Comparison of ENCODE assay signal across 11 cellular contexts in the genomic region with DNA sequence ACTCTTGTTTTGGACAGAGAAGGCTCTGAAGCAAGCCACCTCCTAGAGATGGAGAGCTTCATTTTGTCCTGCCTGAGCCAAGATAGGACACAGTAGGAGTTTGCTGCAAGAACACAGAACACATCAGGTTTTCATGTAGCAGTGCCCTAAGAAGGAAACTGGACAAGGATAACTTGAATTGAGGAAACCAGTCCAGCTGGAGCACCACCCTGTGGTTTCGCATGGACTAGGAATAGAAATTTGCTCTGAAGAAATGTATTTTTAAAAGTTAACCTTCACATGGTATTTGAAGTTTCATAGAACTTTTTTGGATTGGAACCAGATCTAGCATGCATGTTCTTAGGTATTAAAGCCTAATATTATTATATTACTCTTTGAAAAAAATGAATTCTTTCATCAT.
DNase-seq lines count a peak whose midpoint lies in the region; ATAC-seq and TF ChIP-seq lines count a peak whose summit lies in the region.
"Had no signal": no experiment of that assay in that cellular context is flagged by ENCODE, and none has a peak within 500 bp of the region (broad histone marks: within the 10 kb centered on the region; RNA-seq: fewer than 3 reads in every experiment).

No MANE protein-coding gene starts in this region.

- no peaks in the 10 kb centered on the region for H3K36me3 ChIP-seq in ascending aorta
- no peaks in the 10 kb centered on the region for H3K36me3 ChIP-seq in heart right ventricle
- H3K36me3 ChIP-seq: MG63 had no signal

- TF ChIP-seq CTCF in ascending aorta (IDR thresholded peaks at IDR 0.05) (peak; percentile 15 to 46 (median 34)), heart right ventricle (IDR thresholded peaks at IDR 0.05) (peak in 6 of 9 donors; percentile 14 to 42 (median 28))

- no peaks in the 10 kb centered on the region for H3K4me1 Mint-ChIP-seq in activated naive CD4-positive, alpha-beta T cell treated with anti-CD3 and anti-CD28 coated beads, Interleukin-2, amount 10 ng/mL, durations not matched to agents 7 days and 5 days
- H3K4me1 Mint-ChIP-seq: activated naive CD8-positive, alpha-beta T cell treated with anti-CD3 and anti-CD28 coated beads, Interleukin-2, amount 10 ng/mL, durations not matched to agents 7 days and 5 days had no signal

- H3K4me1 ChIP-seq in ascending aorta: peaks cover 22 to 49% of the 10 kb centered on the region in 2 donors
- H3K4me1 ChIP-seq in heart right ventricle: peaks cover 0 to 30% (median 17%) of the 10 kb centered on the region in 9 donors

- no peak overlapping the region for H3K4me3 Mint-ChIP-seq in activated naive CD4-positive, alpha-beta T cell treated with anti-CD3 and anti-CD28 coated beads, Interleukin-2, amount 10 ng/mL, durations not matched to agents 7 days and 5 days
- H3K4me3 Mint-ChIP-seq: activated naive CD8-positive, alpha-beta T cell treated with anti-CD3 and anti-CD28 coated beads, Interleukin-2, amount 10 ng/mL, durations not matched to agents 7 days and 5 days had no signal

- ATAC-seq in heart right ventricle: peak in 5 of 8 donors; percentile 55 to 80 (median 57)
- peak; percentile 72 for ATAC-seq in sciatic nerve
- ATAC-seq in HG03565 (IDR thresholded peaks at IDR 0.05; ENCODE audit: unreplicated experiment): no peak

- WGBS in heart right ventricle, 2 donors: 48 to 65% methylated on average over 1 of the region's 1 CpG

- H3K27me3 ChIP-seq in ascending aorta (no peaks in the 10 kb centered on the region), heart right ventricle (peaks cover 0 to 8% (median 0%) of the 10 kb centered on the region in 7 donors)
- H3K27me3 ChIP-seq: MG63 had no signal

- H3K27ac ChIP-seq in ascending aorta: peak overlapping the region; percentile 74 to 81
- peak overlapping the region in 6 of 10 donors; percentile 2 to 48 (median 36) for H3K27ac ChIP-seq in heart right ventricle

- DNase-seq in DMS114 treated with DMSO at 0.1 percent for 48 hours (lab: John Stamatoyannopoulos, UW; ENCODE audit: unreplicated experiment): peak; percentile 8
- DNase-seq in ascending aorta (ENCODE audit: low spot score in 2 of 2): peak in 1 of 2 donors; percentile 72
- DNase-seq in heart right ventricle: no peak
- no peak for DNase-seq in sciatic nerve (ENCODE audit: low spot score)
- no peak for DNase-seq in activated effector memory CD4-positive, alpha-beta T cell treated with anti-CD3 and anti-CD28 coated beads, Interleukin-2, amount 50 U/mL, for 16 hours
- DNase-seq in GM19240 (ENCODE audit: insufficient read length, low spot score): no peak
- no peak for DNase-seq in activated naive CD4-positive, alpha-beta T cell treated with anti-CD3 and anti-CD28 coated beads, Interleukin-2, amount 10 ng/mL, durations not matched to agents 7 days and 5 days
- DNase-seq: activated naive CD8-positive, alpha-beta T cell treated with anti-CD3 and anti-CD28 coated beads, Interleukin-2, amount 10 ng/mL, durations not matched to agents 7 days and 5 days; erythroblast; MG63 had no signal

- H3K9me3 ChIP-seq in ascending aorta: no peaks in the 10 kb centered on the region
- H3K9me3 ChIP-seq in heart right ventricle: no peaks in the 10 kb centered on the region
- H3K9me3 ChIP-seq: MG63 had no signal

- H3K27me3 Mint-ChIP-seq in activated naive CD4-positive, alpha-beta T cell treated with anti-CD3 and anti-CD28 coated beads, Interleukin-2, amount 10 ng/mL, durations not matched to agents 7 days and 5 days: peaks cover 6% of the 10 kb centered on the region

- H3K36me3 Mint-ChIP-seq in activated naive CD4-positive, alpha-beta T cell treated with anti-CD3 and anti-CD28 coated beads, Interleukin-2, amount 10 ng/mL, durations not matched to agents 7 days and 5 days: no peaks in the 10 kb centered on the region
- H3K36me3 Mint-ChIP-seq: activated naive CD8-positive, alpha-beta T cell treated with anti-CD3 and anti-CD28 coated beads, Interleukin-2, amount 10 ng/mL, durations not matched to agents 7 days and 5 days had no signal

- intact Hi-C loops in ascending aorta (cut with DNase I) (loop anchor here (5.0 kb wide), 3 partner anchors 150 to 370 kb away; no protein-coding TSS in a partner anchor), heart right ventricle (cut with DNase I) (loop anchor here in 6 of 10 donors (1.0 to 5.0 kb wide), 5 partner anchors 68 to 120 kb away; a partner anchor contains a TSS), sciatic nerve (cut with DNase I) (loop anchor here (5.0 kb wide), 1 partner anchor 70 kb away; a partner anchor contains a TSS)

- H3K4me3 ChIP-seq in ascending aorta (peak overlapping the region in 1 of 2 donors; percentile 42), heart right ventricle (no peak overlapping the region)
- H3K4me3 ChIP-seq: MG63 had no signal

- CTCF ChIA-PET in activated naive CD4-positive, alpha-beta T cell treated with anti-CD3 and anti-CD28 coated beads, Interleukin-2, amount 10 ng/mL, durations not matched to agents 7 days and 5 days (lab: Charles Lee): interaction anchor here (1.3 kb wide), 1 partner anchor 69 kb away, joined by 5 read pairs; a partner anchor contains a TSS

- H3K9me3 Mint-ChIP-seq in activated naive CD4-positive, alpha-beta T cell treated with anti-CD3 and anti-CD28 coated beads, Interleukin-2, amount 10 ng/mL, durations not matched to agents 7 days and 5 days: no peaks in the 10 kb centered on the region
- H3K9me3 Mint-ChIP-seq: activated naive CD8-positive, alpha-beta T cell treated with anti-CD3 and anti-CD28 coated beads, Interleukin-2, amount 10 ng/mL, durations not matched to agents 7 days and 5 days had no signal

- H3K27ac Mint-ChIP-seq in activated naive CD4-positive, alpha-beta T cell treated with anti-CD3 and anti-CD28 coated beads, Interleukin-2, amount 10 ng/mL, durations not matched to agents 7 days and 5 days: no peak overlapping the region
- H3K27ac Mint-ChIP-seq: activated naive CD8-positive, alpha-beta T cell treated with anti-CD3 and anti-CD28 coated beads, Interleukin-2, amount 10 ng/mL, durations not matched to agents 7 days and 5 days had no signal
